20 cellular contexts compared by ENCODE assay signal in the genomic region with DNA sequence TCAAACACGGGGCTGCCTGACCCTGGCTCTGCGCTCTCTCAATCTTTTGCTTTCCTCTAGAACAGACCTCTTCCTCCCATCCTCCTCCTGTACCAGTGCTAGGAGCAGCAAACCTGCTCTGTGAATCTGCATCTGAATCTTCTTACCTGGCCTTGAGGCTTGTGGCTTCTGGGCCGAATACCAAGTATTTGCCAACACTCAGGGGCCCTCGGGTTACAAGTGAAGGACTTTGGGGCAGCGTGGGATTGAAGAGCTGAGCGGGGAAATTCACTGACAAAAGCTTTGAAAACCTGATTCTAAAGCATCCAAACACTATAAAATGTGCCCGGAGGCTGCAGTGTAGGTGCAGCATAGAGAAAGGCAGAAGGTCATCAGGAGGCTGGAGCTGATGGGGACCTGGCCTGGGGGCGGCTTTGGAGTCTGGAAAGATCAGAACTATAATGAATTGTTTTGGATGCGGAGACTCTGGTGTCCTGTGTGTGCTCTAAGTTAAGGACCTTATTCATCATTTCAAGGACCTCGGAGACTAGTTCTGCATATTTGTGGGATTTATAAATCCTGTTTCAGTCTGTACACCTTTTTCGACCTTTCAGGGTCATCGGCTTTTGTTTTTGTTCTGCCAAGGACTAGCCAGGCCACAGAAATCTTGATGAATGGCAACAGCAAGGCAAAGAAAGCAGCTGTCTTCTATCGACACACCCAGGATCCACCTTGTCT. TPM values are rescaled to one million over a fixed set of nuclear protein-coding genes. Genes with fewer than 3 reads are reported as not detected.
DNase-seq lines count a peak whose midpoint lies in the region; ATAC-seq, FAIRE-seq and TF ChIP-seq lines count a peak whose summit lies in the region.
"Had no signal": no experiment of that assay in that cellular context is flagged by ENCODE, and none has a peak within 500 bp of the region (broad histone marks: within the 10 kb centered on the region; RNA-seq: fewer than 3 reads in every experiment).

No MANE protein-coding gene starts in this region.

- no peak overlapping the region for H3K18ac ChIP-seq in H1 (ENCODE audit: extremely low read depth, low read length)

- TF ChIP-seq CTCF in heart left ventricle (IDR thresholded peaks at IDR 0.05) (no peak), H1 (IDR thresholded peaks at IDR 0.05; ENCODE audit: control extremely low read depth in 1 of 3, insufficient read depth in 1 of 3, low read depth in 1 of 3, low read length in 3 of 3) (no peak), omental fat pad (IDR thresholded peaks at IDR 0.05) (no peak), upper lobe of right lung (IDR thresholded peaks at IDR 0.05) (no peak)

- H2AFZ ChIP-seq in H1 (ENCODE audit: low read length), result 0 out of 2 replicates have a peak overlapping the region, but pooled peaks have one; percentile 63
- H2AFZ ChIP-seq: GM23248 had no signal

- H3K4ac ChIP-seq in H1 (replicated peaks; ENCODE audit: insufficient read length, low read depth, low read length), result no peak overlapping the region

- no peak overlapping the region for H2BK20ac ChIP-seq in H1 (ENCODE audit: low read length)

- DNase-seq in heart left ventricle (no peak), Right ventricle myocardium superior (no peak), H1 (ENCODE audit: low read depth in 1 of 2, low spot score in 2 of 2) (no peak), omental fat pad (ENCODE audit: low spot score) (no peak), upper lobe of right lung (peak; percentile 73), GM19239 (ENCODE audit: insufficient read length, low spot score) (no peak)
- DNase-seq: activated CD8-positive, alpha-beta memory T cell treated with anti-CD3 and anti-CD28 coated beads, Interleukin-2, amount 50 U/mL, for 4 hours; activated naive CD8-positive, alpha-beta T cell treated with anti-CD3 and anti-CD28 coated beads, Interleukin-2, amount 10 ng/mL, durations not matched to agents 7 days and 5 days; DMS 273 treated with DMSO at 0.1 percent for 48 hours; effector CD8-positive, alpha-beta T cell; NCI-H1694; NCI-H345; PC-3; stimulated activated CD4-positive, alpha-beta T cell treated with anti-CD3 and anti-CD28 coated beads, Interleukin-2, amount 100 ng/mL, for 48 hours had no signal

- no peak overlapping the region for H2BK12ac ChIP-seq in H1 (ENCODE audit: low read depth, low read length)

- no peak overlapping the region for H2AK5ac ChIP-seq in H1 (ENCODE audit: low read depth, low read length)

- H3K4me3 ChIP-seq in heart left ventricle (no peak overlapping the region), H1 (ENCODE audit: extremely low read depth in 1 of 4, insufficient read depth in 2 of 4, low read depth in 3 of 4, low read length in 4 of 4) (no peak overlapping the region), upper lobe of right lung (peak overlapping the region; percentile 20)
- H3K4me3 ChIP-seq: GM12878, GM23248, ovary had no signal

- CTCF ChIA-PET in H1 (lab: Charles Lee; ENCODE audit: partially characterized antibody), result interaction anchor here (0.8 to 3.1 kb wide), 4 partner anchors 12 to 89 kb away, joined by 3 to 8 read pairs (median 4); no protein-coding TSS in a partner anchor

- FAIRE-seq in H1 (lab: Jason Lieb, UNC) (no peak), GM19239 (lab: Jason Lieb, UNC) (no peak)
- FAIRE-seq: GM12878 had no signal

- no peak overlapping the region for H2BK5ac ChIP-seq in H1 (ENCODE audit: low read depth, low read length)

- no peaks in the 10 kb centered on the region for H3K79me1 ChIP-seq in H1 (ENCODE audit: low read depth, low read length)

- POLR2A ChIA-PET in H1 (lab: Charles Lee; ENCODE audit: partially characterized antibody), result no interaction called here

- no peak overlapping the region for H4K8ac ChIP-seq in H1 (ENCODE audit: extremely low read depth, insufficient read depth, low read length)

- no peaks in the 10 kb centered on the region; the same call in 1 of the 2 replicates for H3K23me2 ChIP-seq in H1 (ENCODE audit: low read depth, low read length)

- ATAC-seq in heart left ventricle, result peak in 1 of 4 donors; percentile 14
- ATAC-seq in Right ventricle myocardium superior (ENCODE audit: poor library complexity), result no peak
- peak; percentile 13 for ATAC-seq in omental fat pad (ENCODE audit: low FRiP score)
- peak; percentile 74 for ATAC-seq in upper lobe of right lung
- ATAC-seq in activated CD4-positive, CD25-positive, alpha-beta regulatory T cell treated with anti-CD3 and anti-CD28 coated beads, Interleukin-2, amount 50 U/mL, for 24 hours, result no peak
- ATAC-seq in GM19324 (IDR thresholded peaks at IDR 0.05; ENCODE audit: low FRiP score, unreplicated experiment), result no peak
- ATAC-seq: GM12878, PC-3 had no signal

- peaks cover 0 to 38% (median 10%) of the 10 kb centered on the region in 12 donors for H3K4me1 ChIP-seq in heart left ventricle
- H3K4me1 ChIP-seq in H1 (replicated peaks in 1 of 4; ENCODE audit: control insufficient read depth in 3 of 4, insufficient read depth in 4 of 4, low read length in 3 of 4), result no peaks in the 10 kb centered on the region; a peak in 2 of 7 replicates
- H3K4me1 ChIP-seq in upper lobe of right lung, result peaks cover 32% of the 10 kb centered on the region

- no peak overlapping the region for H3K23ac ChIP-seq in H1 (ENCODE audit: insufficient read length)

- H3K56ac ChIP-seq in H1 (replicated peaks; ENCODE audit: insufficient read length, low read depth, low read length), result no peak overlapping the region

- TF ChIP-seq POLR2A in heart left ventricle (IDR thresholded peaks at IDR 0.05), result no peak
- no peak for TF ChIP-seq POLR2A in H1 (IDR thresholded peaks at IDR 0.05; ENCODE audit: control extremely low read depth in 1 of 2, low read depth in 2 of 2, low read length in 2 of 2)

- no peak overlapping the region for H4K5ac ChIP-seq in H1 (ENCODE audit: insufficient read length, low read depth, low read length)

- H4K91ac ChIP-seq in H1 (replicated peaks; ENCODE audit: insufficient read length, low read length), result no peak overlapping the region

- H3K27ac ChIP-seq in heart left ventricle, result peak overlapping the region in 11 of 12 donors; percentile 1 to 69 (median 36)
- no peak overlapping the region for H3K27ac ChIP-seq in H1 (ENCODE audit: low read depth, low read length)
- peak overlapping the region; percentile 73 for H3K27ac ChIP-seq in upper lobe of right lung
- H3K27ac ChIP-seq: GM23248, KMS-11, ovary had no signal

- H2BK120ac ChIP-seq in H1 (replicated peaks; ENCODE audit: low read depth, low read length), result no peak overlapping the region

- no peaks in the 10 kb centered on the region for H3K79me2 ChIP-seq in H1 (ENCODE audit: control insufficient read depth in 1 of 2, insufficient read depth in 2 of 2, low read length in 2 of 2)

- WGBS in heart left ventricle, 4 donors, result 78 to 85% (median 81%) methylated on average over 13 of the region's 13 CpGs
- 88% methylated on average over 13 of the region's 13 CpGs; no CpG with 5 or more reads in 1 of the 2 experiments for WGBS in H1 (ENCODE audit: extremely low coverage in 1 of 2, insufficient coverage in 1 of 2, insufficient read length in 1 of 2, insufficient replicate concordance in 2 of 2, low coverage in 1 of 2, low lambda C conversion rate in 2 of 2, missing lambda C conversion rate in 1 of 2), 2 experiments

- no peak overlapping the region for H2BK15ac ChIP-seq in H1 (ENCODE audit: low read length)

- TF ChIP-seq RAD21 in H1 (IDR thresholded peaks at IDR 0.05 in 1 of 2, conservative IDR thresholded peaks at IDR 0.05 in 1 of 2; ENCODE audit: low read depth in 2 of 2, low read length in 2 of 2), result no peak

- H3K27me3 ChIP-seq in heart left ventricle (no peaks in the 10 kb centered on the region), H1 (replicated peaks in 1 of 4; ENCODE audit: control insufficient read depth in 3 of 4, extremely low read depth in 1 of 4, insufficient read depth in 3 of 4, low read length in 3 of 4) (no peaks in the 10 kb centered on the region), upper lobe of right lung (no peaks in the 10 kb centered on the region)
- H3K27me3 ChIP-seq: ovary had no signal

- H3K4me2 ChIP-seq in H1 (ENCODE audit: insufficient read depth in 1 of 2, low read depth in 2 of 2, low read length in 2 of 2), result no peak overlapping the region; a peak in 1 of 4 replicates
- H3K4me2 ChIP-seq: KMS-11 had no signal

- intact Hi-C loops in heart left ventricle (cut with DNase I) (no loop called here), Right ventricle myocardium superior (cut with DNase I) (no loop called here), upper lobe of right lung (cut with DNase I) (no loop called here)

- H3K9me3 ChIP-seq in heart left ventricle, result no peaks in the 10 kb centered on the region
- no peaks in the 10 kb centered on the region; a peak in 1 of 4 replicates for H3K9me3 ChIP-seq in H1 (ENCODE audit: insufficient read depth in 2 of 2, low read depth in 1 of 2, low read length in 1 of 2)
- no peaks in the 10 kb centered on the region for H3K9me3 ChIP-seq in upper lobe of right lung
- H3K9me3 ChIP-seq: ovary had no signal

- no peak overlapping the region for H3K14ac ChIP-seq in H1 (ENCODE audit: insufficient read length)

- H4K20me1 ChIP-seq in H1 (replicated peaks in 1 of 2; ENCODE audit: control insufficient read depth in 1 of 2, insufficient read depth in 2 of 2, low read length in 2 of 2), result no peaks in the 10 kb centered on the region

- no peak overlapping the region for H3K9ac ChIP-seq in H1 (replicated peaks in 1 of 4; ENCODE audit: extremely low read depth in 1 of 4, low read depth in 3 of 4, low read length in 3 of 4)
- H3K9ac ChIP-seq: GM23248, KMS-11 had no signal

- no peak for TF ChIP-seq EP300 in H1 (IDR thresholded peaks at IDR 0.05; ENCODE audit: borderline replicate concordance in 1 of 2, low read depth in 2 of 2, low read length in 2 of 2)

- H3K36me3 ChIP-seq in heart left ventricle (no peaks in the 10 kb centered on the region), H1 (ENCODE audit: control insufficient read depth in 2 of 4, insufficient read depth in 4 of 4, low read length in 3 of 4) (no peaks in the 10 kb centered on the region), upper lobe of right lung (no peaks in the 10 kb centered on the region)
- H3K36me3 ChIP-seq: ovary had no signal

TF ChIP-seq in H1, 55 proteins besides CTCF, POLR2A, EP300 and RAD21 (continues in another document):
- TF ChIP-seq JUN (IDR thresholded peaks at IDR 0.05; ENCODE audit: low read depth, low read length), result no peak

RNA-seq across cellular contexts. Expression of gene IGF2R, which starts 16.4 kb away (rescaled TPM):
- total RNA-seq in heart left ventricle, result 100 to 1,000 TPM in 2 of 9 donors, 10 to 100 TPM in 7; 49.3 to 111 (median 74.0) TPM
- 10 to 100 TPM; 15.4 to 38.0 TPM for polyA plus RNA-seq in heart left ventricle
- total RNA-seq in Right ventricle myocardium superior, result 68.4 TPM
- 74.1 and 80.7 TPM in 2 replicates for total RNA-seq in H1 (2021; fragmentation: NEBNext Ultra II Directional; extraction: Animal tissue kit (Norgen Biotek cat#: 25700))
- polyA plus RNA-seq in H1 (2011; rRNA removed), result 20.6 and 27.3 TPM in 2 replicates
- 22.1 TPM for polyA plus RNA-seq in H1 (2011; cell fraction: cytosol; rRNA removed)
- 71.3 TPM for polyA plus RNA-seq in H1 (2011; cell fraction: nucleus; rRNA removed)
- polyA plus RNA-seq in H1 (2012, experiment 1 of 2), result 56.9 to 65.8 TPM (median 64.4 TPM) in 4 replicates
- polyA plus RNA-seq in H1 (2012, experiment 2 of 2), result 9.5 TPM
- polyA plus RNA-seq in H1 (2013, experiment 1 of 2), result 66.8 TPM
- polyA plus RNA-seq in H1 (2013, experiment 2 of 2), result 53.5 TPM
- polyA minus RNA-seq in H1 (2011; rRNA and poly(A)+ RNA removed), result 94.0 and 116 TPM in 2 replicates
- polyA minus RNA-seq in H1 (2011; cell fraction: cytosol; rRNA and poly(A)+ RNA removed), result 79.9 TPM
- polyA minus RNA-seq in H1 (2011; cell fraction: nucleus; rRNA and poly(A)+ RNA removed), result 135 TPM
- 100 to 1,000 TPM in 3 of 4 donors, 10 to 100 TPM in 1; 69.9 to 131 (median 110) TPM for total RNA-seq in omental fat pad
- total RNA-seq in upper lobe of right lung, result 144 TPM

Comparison
In these comparisons a context has a peak if more than half of its experiments do, and no peak if none do; other contexts are left out.
1. ATAC-seq: peak in omental fat pad (single experiment) and upper lobe of right lung (single experiment); none in Right ventricle myocardium superior (single experiment), activated CD4-positive, CD25-positive, alpha-beta regulatory T cell treated with anti-CD3 and anti-CD28 coated beads, Interleukin-2, amount 50 U/mL, for 24 hours (0 of 2) and GM19324 (single experiment).